In genomic region chr5:179123109-179123426, GRCh38 we compare ENCODE assay signal across 22 cellular contexts.
DNase-seq lines count a peak whose midpoint lies in the region; ATAC-seq, FAIRE-seq and TF ChIP-seq lines count a peak whose summit lies in the region.
"Had no signal": no experiment of that assay in that cellular context is flagged by ENCODE, and none has a peak within 500 bp of the region (broad histone marks: within the 10 kb centered on the region; RNA-seq: fewer than 3 reads in every experiment).

No MANE protein-coding gene starts in this region.

- no peak for TF ChIP-seq RAD21 in H1 (IDR thresholded peaks at IDR 0.05 in 1 of 2, conservative IDR thresholded peaks at IDR 0.05 in 1 of 2; ENCODE audit: low read depth in 2 of 2, low read length in 2 of 2)

- H3K27ac ChIP-seq in H1 (ENCODE audit: low read depth, low read length) (no peak overlapping the region), osteoblast (ENCODE audit: low read depth, low read length) (no peak overlapping the region)
- H3K27ac ChIP-seq: Peyer's patch had no signal

- no peaks in the 10 kb centered on the region for H4K20me1 ChIP-seq in H1 (replicated peaks in 1 of 2; ENCODE audit: control insufficient read depth in 1 of 2, insufficient read depth in 2 of 2, low read length in 2 of 2)
- no peaks in the 10 kb centered on the region for H4K20me1 ChIP-seq in osteoblast (ENCODE audit: insufficient read depth, low read length)

- H3K79me2 ChIP-seq in H1 (ENCODE audit: control insufficient read depth in 1 of 2, insufficient read depth in 2 of 2, low read length in 2 of 2) (no peaks in the 10 kb centered on the region), osteoblast (ENCODE audit: insufficient read depth, low read length) (no peaks in the 10 kb centered on the region)

- TF ChIP-seq CTCF in H1 (IDR thresholded peaks at IDR 0.05; ENCODE audit: control extremely low read depth in 1 of 3, insufficient read depth in 1 of 3, low read depth in 1 of 3, low read length in 3 of 3) (no peak), osteoblast (IDR thresholded peaks at IDR 0.05; ENCODE audit: extremely low read depth, low read depth, low read length) (no peak)

- no peak for TF ChIP-seq POLR2A in H1 (IDR thresholded peaks at IDR 0.05; ENCODE audit: control extremely low read depth in 1 of 2, low read depth in 2 of 2, low read length in 2 of 2)

- no peak overlapping the region for H3K9ac ChIP-seq in H1 (replicated peaks in 1 of 4; ENCODE audit: extremely low read depth in 1 of 4, low read depth in 3 of 4, low read length in 3 of 4)

- H3K23me2 ChIP-seq in H1 (ENCODE audit: low read depth, low read length): no peaks in the 10 kb centered on the region

- H3K23ac ChIP-seq in H1 (ENCODE audit: insufficient read length): no peak overlapping the region

- TF ChIP-seq EP300 in H1 (IDR thresholded peaks at IDR 0.05; ENCODE audit: borderline replicate concordance in 1 of 2, low read depth in 2 of 2, low read length in 2 of 2): no peak

- no peak overlapping the region for H2AK5ac ChIP-seq in H1 (ENCODE audit: low read depth, low read length)

- CTCF ChIA-PET in H1 (lab: Charles Lee; ENCODE audit: partially characterized antibody): no interaction called here

- no peak overlapping the region for H3K4me3 ChIP-seq in H1 (ENCODE audit: extremely low read depth in 1 of 4, insufficient read depth in 2 of 4, low read depth in 3 of 4, low read length in 4 of 4)
- H3K4me3 ChIP-seq in osteoblast (ENCODE audit: insufficient read depth, low read length): no peak overlapping the region
- H3K4me3 ChIP-seq: Peyer's patch had no signal

- no peak overlapping the region for H4K8ac ChIP-seq in H1 (ENCODE audit: extremely low read depth, insufficient read depth, low read length)

- H2BK20ac ChIP-seq in H1 (ENCODE audit: low read length): no peak overlapping the region

- no peak overlapping the region for H3K4me2 ChIP-seq in H1 (ENCODE audit: insufficient read depth in 1 of 2, low read depth in 2 of 2, low read length in 2 of 2)
- H3K4me2 ChIP-seq in osteoblast (ENCODE audit: insufficient read depth, low read length): no peak overlapping the region

- H3K14ac ChIP-seq in H1 (ENCODE audit: insufficient read length): no peak overlapping the region

- H3K36me3 ChIP-seq in H1 (ENCODE audit: control insufficient read depth in 2 of 4, insufficient read depth in 4 of 4, low read length in 3 of 4): 0 out of 8 replicates have a peak, but pooled peaks cover 0 to 2% (median 0%) of the 10 kb centered on the region in 4 experiments
- peaks cover 55% of the 10 kb centered on the region for H3K36me3 ChIP-seq in osteoblast (ENCODE audit: insufficient read depth, low read length)
- H3K36me3 ChIP-seq: Peyer's patch had no signal

- H2BK5ac ChIP-seq in H1 (ENCODE audit: low read depth, low read length): no peak overlapping the region

- no peak overlapping the region for H2BK12ac ChIP-seq in H1 (ENCODE audit: low read depth, low read length)

- DNase-seq in activated effector memory CD4-positive, alpha-beta T cell treated with anti-CD3 and anti-CD28 coated beads, Interleukin-2, amount 50 U/mL, for 16 hours: peak; percentile 17
- DNase-seq in activated effector memory CD4-positive, alpha-beta T cell treated with Interleukin-2 at 50 U/mL for 16 hours: no peak
- DNase-seq in H1 (ENCODE audit: low read depth in 1 of 2, low spot score in 2 of 2) (peak in 1 of 2 experiments; percentile 17), osteoblast (ENCODE audit: insufficient read length, low spot score, missing footprints) (peak; percentile 80), ureter (ENCODE audit: low spot score) (peak; percentile 31), NCI-H1930 (lab: John Stamatoyannopoulos, UW) (no peak), RCC 7860 (ENCODE audit: low spot score) (no peak)
- DNase-seq: 8988T; CD4-positive, CD25-positive, alpha-beta regulatory T cell; COR-L47; DMS 273 treated with DMSO at 0.1 percent for 48 hours; DND-41; H9; Karpas-422; NCI-H1436 treated with DMSO at 0.1 percent for 48 hours; NCI-H2029 treated with DMSO at 0.1 percent for 48 hours; NCI-H2171 treated with DMSO at 0.1 percent for 48 hours; NCI-H446 treated with DMSO at 0.1 percent for 48 hours; NCI-H69; Right ventricle myocardium superior had no signal

- peaks cover 33 to 88% of the 10 kb centered on the region in 2 experiments for H3K9me3 ChIP-seq in H1 (ENCODE audit: insufficient read depth in 2 of 2, low read depth in 1 of 2, low read length in 1 of 2)
- H3K9me3 ChIP-seq in osteoblast (ENCODE audit: low read depth, low read length): no peaks in the 10 kb centered on the region

- H3K4ac ChIP-seq in H1 (replicated peaks; ENCODE audit: insufficient read length, low read depth, low read length): no peak overlapping the region

- no peaks in the 10 kb centered on the region for H3K27me3 ChIP-seq in H1 (replicated peaks in 1 of 4; ENCODE audit: control insufficient read depth in 3 of 4, extremely low read depth in 1 of 4, insufficient read depth in 3 of 4, low read length in 3 of 4)
- no peaks in the 10 kb centered on the region for H3K27me3 ChIP-seq in osteoblast (ENCODE audit: insufficient read depth, low read length)
- H3K27me3 ChIP-seq: Peyer's patch had no signal

- POLR2A ChIA-PET in H1 (lab: Charles Lee; ENCODE audit: partially characterized antibody): no interaction called here

- H3K79me1 ChIP-seq in H1 (ENCODE audit: low read depth, low read length): no peaks in the 10 kb centered on the region

- no peak overlapping the region for H3K56ac ChIP-seq in H1 (replicated peaks; ENCODE audit: insufficient read length, low read depth, low read length)

- FAIRE-seq in H1 (lab: Jason Lieb, UNC): no peak
- FAIRE-seq in RCC 7860 (lab: Jason Lieb, UNC): no peak

- 70% methylated on average over 2 of the region's 2 CpGs; no CpG with 5 or more reads in 1 of the 2 experiments for WGBS in H1 (ENCODE audit: extremely low coverage in 1 of 2, insufficient coverage in 1 of 2, insufficient read length in 1 of 2, insufficient replicate concordance in 2 of 2, low coverage in 1 of 2, low lambda C conversion rate in 2 of 2, missing lambda C conversion rate in 1 of 2), 2 experiments

- H3K18ac ChIP-seq in H1 (ENCODE audit: extremely low read depth, low read length): no peak overlapping the region

- ATAC-seq in GM21737 (IDR thresholded peaks at IDR 0.05; ENCODE audit: unreplicated experiment): no peak

- H4K91ac ChIP-seq in H1 (replicated peaks; ENCODE audit: insufficient read length, low read length): no peak overlapping the region

- no peak overlapping the region for H4K5ac ChIP-seq in H1 (ENCODE audit: insufficient read length, low read depth, low read length)

- no peak overlapping the region for H2BK120ac ChIP-seq in H1 (replicated peaks; ENCODE audit: low read depth, low read length)

- no peak overlapping the region for H2AFZ ChIP-seq in H1 (ENCODE audit: low read length)
- no peak overlapping the region for H2AFZ ChIP-seq in osteoblast (ENCODE audit: low read length)

- H2BK15ac ChIP-seq in H1 (ENCODE audit: low read length): no peak overlapping the region

- H3K4me1 ChIP-seq in H1 (replicated peaks in 1 of 4; ENCODE audit: control insufficient read depth in 3 of 4, insufficient read depth in 4 of 4, low read length in 3 of 4): no peaks in the 10 kb centered on the region
- H3K4me1 ChIP-seq in osteoblast (ENCODE audit: insufficient read depth, low read length): no peaks in the 10 kb centered on the region
- H3K4me1 ChIP-seq: Peyer's patch had no signal

TF ChIP-seq in H1, 55 proteins besides CTCF, POLR2A, EP300 and RAD21:
- TF ChIP-seq MAFK (IDR thresholded peaks at IDR 0.05; ENCODE audit: low read depth, low read length) (peak; percentile 69), RBBP5 (IDR thresholded peaks at IDR 0.05; ENCODE audit: borderline replicate concordance, low read depth, low read length) (no peak)

Comparison
In these comparisons a context has a peak if more than half of its experiments do, and no peak if none do; other contexts are left out.
1. DNase-seq: peak in activated effector memory CD4-positive, alpha-beta T cell treated with anti-CD3 and anti-CD28 coated beads, Interleukin-2, amount 50 U/mL, for 16 hours (single experiment), osteoblast (single experiment) and ureter (single experiment); none in activated effector memory CD4-positive, alpha-beta T cell treated with Interleukin-2 at 50 U/mL for 16 hours (single experiment), NCI-H1930 (0 of 2) and RCC 7860 (single experiment).